8 cellular contexts compared by ENCODE assay signal in genomic region chr3:129122697-129123055, GRCh38. TPM values are rescaled to one million over a fixed set of nuclear protein-coding genes. Genes with fewer than 3 reads are reported as not detected.
DNase-seq lines count a peak whose midpoint lies in the region; TF ChIP-seq lines count a peak whose summit lies in the region.

No MANE protein-coding gene starts in this region.

- no peaks in the 10 kb centered on the region for H3K27me3 Mint-ChIP-seq in type B pancreatic cell

- peaks cover 30% of the 10 kb centered on the region for H3K4me1 Mint-ChIP-seq in type B pancreatic cell (ENCODE audit: unreplicated experiment)

- H3K4me3 ChIP-seq in adrenal gland, result no peak overlapping the region
- H3K4me3 ChIP-seq in liver (ENCODE audit: low read depth in 1 of 3, low read length in 3 of 3), result no peak overlapping the region
- H3K4me3 ChIP-seq in HAP-1, result no peak overlapping the region

- H3K36me3 Mint-ChIP-seq in type B pancreatic cell, result peaks cover 4% of the 10 kb centered on the region

- intact Hi-C loops in adrenal gland (cut with DNase I), result no loop called here

- in situ Hi-C loops in HAP-1 (cut with MboI; ENCODE audit: low sequenced_read_pairs), result no loop called here

- H3K9ac ChIP-seq in liver (ENCODE audit: low read depth in 1 of 2, low read length in 2 of 2), result no peak overlapping the region

- H3K27me3 ChIP-seq in adrenal gland (no peaks in the 10 kb centered on the region), liver (ENCODE audit: control insufficient read depth in 4 of 4, insufficient read depth in 4 of 4, low read length in 3 of 4) (no peaks in the 10 kb centered on the region), HAP-1 (ENCODE audit: low read depth) (no peaks in the 10 kb centered on the region)

- H3K4me3 Mint-ChIP-seq in type B pancreatic cell, result peak overlapping the region; percentile 88

- DNase-seq in activated naive CD4-positive, alpha-beta T cell treated with Interleukin-2 at 50 U/mL for 16 hours, result peak; percentile 11
- DNase-seq in activated naive CD4-positive, alpha-beta T cell (lab: John Stamatoyannopoulos, UW), result no peak
- peak in 4 of 7 donors; percentile 25 to 58 (median 37) for DNase-seq in adrenal gland
- DNase-seq in type B pancreatic cell (ENCODE audit: extremely low spot score, unreplicated experiment), result no peak
- DNase-seq in HAP-1 (ENCODE audit: low spot score in 2 of 2), result no peak
- DNase-seq in stimulated activated CD4-positive, alpha-beta T cell treated with anti-CD3 and anti-CD28 coated beads, Interleukin-2, amount 100 ng/mL, for 24 hours, result no peak
- no peak for DNase-seq in activated CD4-positive, alpha-beta T cell treated with anti-CD3 and anti-CD28 coated beads, Interleukin-2, amount 50 U/mL, for 4 hours

- 49 to 66% (median 56%) methylated on average over 3 of the region's 3 CpGs for WGBS in adrenal gland, 4 donors
- 70% methylated on average over 3 of the region's 3 CpGs for WGBS in liver

- TF ChIP-seq CTCF in adrenal gland (IDR thresholded peaks at IDR 0.05), result no peak
- TF ChIP-seq CTCF in liver (IDR thresholded peaks at IDR 0.05; ENCODE audit: low read depth, low read length, missing input control), result no peak
- no peak for TF ChIP-seq CTCF in type B pancreatic cell (conservative IDR thresholded peaks at IDR 0.05)

- H3K4me1 ChIP-seq in adrenal gland (replicated peaks in 1 of 2), result peaks cover 14 to 27% of the 10 kb centered on the region in 2 donors
- peaks cover 17 to 39% (median 32%) of the 10 kb centered on the region in 4 donors for H3K4me1 ChIP-seq in liver (ENCODE audit: control insufficient read depth in 4 of 4, insufficient read depth in 4 of 4, low read length in 3 of 4)
- H3K4me1 ChIP-seq in HAP-1, result peaks cover 2% of the 10 kb centered on the region; the same call in 1 of the 2 replicates

- H3K9me3 ChIP-seq in adrenal gland (replicated peaks in 1 of 3) (no peaks in the 10 kb centered on the region), liver (ENCODE audit: control insufficient read depth in 4 of 4, low read length in 3 of 4) (no peaks in the 10 kb centered on the region), HAP-1 (no peaks in the 10 kb centered on the region)

- no peaks in the 10 kb centered on the region for H3K9me3 Mint-ChIP-seq in type B pancreatic cell

- H3K27ac ChIP-seq in adrenal gland, result peak overlapping the region in 4 of 5 donors; percentile 84 to 99 (median 90)
- peak overlapping the region; percentile 91 to 93 for H3K27ac ChIP-seq in liver (ENCODE audit: low read depth in 1 of 2, low read length in 2 of 2)

- no peak for TF ChIP-seq POLR2A in adrenal gland (IDR thresholded peaks at IDR 0.05)

- H3K36me3 ChIP-seq in adrenal gland (replicated peaks in 1 of 2) (peaks cover 0 to 4% of the 10 kb centered on the region in 2 donors), liver (ENCODE audit: control insufficient read depth in 4 of 4, insufficient read depth in 3 of 4, low read depth in 1 of 4, low read length in 3 of 4) (peaks cover 0 to 8% (median 4%) of the 10 kb centered on the region in 4 donors), HAP-1 (replicated peaks) (no peaks in the 10 kb centered on the region)

- H3K27ac Mint-ChIP-seq in type B pancreatic cell, result peak overlapping the region; percentile 73

- no peak for TF ChIP-seq RAD21 in liver (IDR thresholded peaks at IDR 0.05)

TF ChIP-seq in liver, 16 proteins besides CTCF, POLR2A, EP300 and RAD21:
- TF ChIP-seq JUND (IDR thresholded peaks at IDR 0.05), result no peak
- no peak for TF ChIP-seq SP1 (IDR thresholded peaks at IDR 0.05)
- no peak for TF ChIP-seq NR2F2 (IDR thresholded peaks at IDR 0.05)
- no peak for TF ChIP-seq REST (IDR thresholded peaks at IDR 0.05)
- TF ChIP-seq, protein P1, sequence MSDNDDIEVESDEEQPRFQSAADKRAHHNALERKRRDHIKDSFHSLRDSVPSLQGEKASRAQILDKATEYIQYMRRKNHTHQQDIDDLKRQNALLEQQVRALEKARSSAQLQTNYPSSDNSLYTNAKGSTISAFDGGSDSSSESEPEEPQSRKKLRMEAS (IDR thresholded peaks at IDR 0.05), result no peak
- no peak for TF ChIP-seq RXRA (IDR thresholded peaks at IDR 0.05)
- TF ChIP-seq TAF1 (conservative IDR thresholded peaks at IDR 0.05), result no peak
- no peak for TF ChIP-seq FOXA2 (IDR thresholded peaks at IDR 0.05)

RNA-seq across cellular contexts. Expression of gene RAB43, which starts 1.1 kb away (rescaled TPM):
- 10 to 100 TPM; 12.4 to 37.2 (median 32.8) TPM for total RNA-seq in adrenal gland
- polyA plus RNA-seq in adrenal gland, result 10 to 100 TPM in 1 of 3 donors, 1 to 10 TPM in 1, under 1 TPM in 1; 0.33 to 13.0 (median 7.9) TPM
- 10 to 100 TPM; 20.7 to 58.1 TPM for total RNA-seq in liver
- polyA plus RNA-seq in liver, result 10 to 100 TPM; 13.4 to 32.4 TPM
- total RNA-seq in type B pancreatic cell (ENCODE audit: low replicate concordance), result 16.2 and 21.1 TPM in 2 replicates

RNA-seq across cellular contexts. Expression of gene ISY1, which starts 38.2 kb away (rescaled TPM):
- total RNA-seq in adrenal gland (10 to 100 TPM in 7 of 8 donors, 1 to 10 TPM in 1; 4.1 to 40.0 (median 26.1) TPM), liver (10 to 100 TPM in 1 of 2 donors, 1 to 10 TPM in 1; 6.4 to 12.3 TPM), type B pancreatic cell (ENCODE audit: low replicate concordance) (33.2 and 35.6 TPM in 2 replicates)
- polyA plus RNA-seq in adrenal gland (10 to 100 TPM; 15.0 to 39.7 (median 17.7) TPM), liver (10 to 100 TPM in 1 of 2 donors, 1 to 10 TPM in 1; 8.7 to 13.2 TPM)

Comparison
In these comparisons a context has a peak if more than half of its experiments do, and no peak if none do; other contexts are left out.
1. DNase-seq: peak in activated naive CD4-positive, alpha-beta T cell treated with Interleukin-2 at 50 U/mL for 16 hours (single experiment) and adrenal gland (4 of 7); none in activated naive CD4-positive, alpha-beta T cell (0 of 4), type B pancreatic cell (single experiment), HAP-1 (0 of 2), stimulated activated CD4-positive, alpha-beta T cell treated with anti-CD3 and anti-CD28 coated beads, Interleukin-2, amount 100 ng/mL, for 24 hours (0 of 2) and activated CD4-positive, alpha-beta T cell treated with anti-CD3 and anti-CD28 coated beads, Interleukin-2, amount 50 U/mL, for 4 hours (0 of 2).